1 cellular context compared by ENCODE assay signal in genomic region chr5:188488-189481, GRCh38.
TF ChIP-seq lines count a peak whose summit lies in the region.

No MANE protein-coding gene starts in this region.

TF ChIP-seq in HEK293, 187 proteins besides CTCF, POLR2A, EP300 and RAD21 (continued from another document and continues in another):
- TF ChIP-seq ZNF692 (tag by site-specific recombination; IDR thresholded peaks at IDR 0.05) (peak; percentile 98), PRDM6 (tag by site-specific recombination; IDR thresholded peaks at IDR 0.05) (no peak), ZNF169 (tag by site-specific recombination; IDR thresholded peaks at IDR 0.05) (no peak), ZNF776 (tag by site-specific recombination; IDR thresholded peaks at IDR 0.05; ENCODE audit: borderline replicate concordance) (no peak), ZNF488 (tag by site-specific recombination; IDR thresholded peaks at IDR 0.05) (no peak), ZNF138 (tag by site-specific recombination; IDR thresholded peaks at IDR 0.05; ENCODE audit: borderline replicate concordance) (no peak), ZSCAN30 (tag by site-specific recombination; IDR thresholded peaks at IDR 0.05) (0 out of 2 replicates have a peak, but pooled peaks have one; percentile 35), BCL11B (tag by site-specific recombination; IDR thresholded peaks at IDR 0.05; ENCODE audit: low read depth) (no peak), ZNF555 (tag by site-specific recombination; conservative IDR thresholded peaks at IDR 0.05) (no peak), ZFP37 (tag by site-specific recombination; IDR thresholded peaks at IDR 0.05) (0 out of 2 replicates have a peak, but pooled peaks have one; percentile 51), ZBTB48 (tag by site-specific recombination; IDR thresholded peaks at IDR 0.05) (0 out of 2 replicates have a peak, but pooled peaks have one; percentile 22), ZBTB1 (tag by site-specific recombination; IDR thresholded peaks at IDR 0.05) (no peak), ZNF433 (tag by site-specific recombination; IDR thresholded peaks at IDR 0.05; ENCODE audit: low read depth) (no peak), ZNF610 (tag by site-specific recombination; IDR thresholded peaks at IDR 0.05; ENCODE audit: borderline replicate concordance) (no peak), KLF7 (tag by site-specific recombination; IDR thresholded peaks at IDR 0.05; ENCODE audit: borderline replicate concordance) (peak; percentile 58; the same call in 1 of the 2 replicates), ZNF223 (tag by site-specific recombination; IDR thresholded peaks at IDR 0.05) (no peak), ZNF239 (tag by site-specific recombination; IDR thresholded peaks at IDR 0.05) (no peak), ZNF530 (tag by site-specific recombination; IDR thresholded peaks at IDR 0.05; ENCODE audit: low read depth) (no peak), ZFP69B (tag by site-specific recombination; IDR thresholded peaks at IDR 0.05) (peak; percentile 98), SP7 (tag by site-specific recombination; IDR thresholded peaks at IDR 0.05) (peak; percentile 52; the same call in 1 of the 2 replicates), ZNF157 (tag by site-specific recombination; IDR thresholded peaks at IDR 0.05) (no peak), ZNF600 (tag by site-specific recombination; IDR thresholded peaks at IDR 0.05) (peak; percentile 86), GLI2 (tag by site-specific recombination; IDR thresholded peaks at IDR 0.05; ENCODE audit: borderline replicate concordance, low read depth) (no peak), ZNF747 (tag by site-specific recombination; IDR thresholded peaks at IDR 0.05) (no peak), IKZF3 (tag by site-specific recombination; IDR thresholded peaks at IDR 0.05) (no peak), GLIS1 (tag by site-specific recombination; IDR thresholded peaks at IDR 0.05) (peak; percentile 97), OSR2 (tag by site-specific recombination; IDR thresholded peaks at IDR 0.05) (no peak), ZNF16 (tag by site-specific recombination; IDR thresholded peaks at IDR 0.05; ENCODE audit: low read depth) (no peak), ZNF174 (tag by site-specific recombination; IDR thresholded peaks at IDR 0.05) (no peak), ZNF366 (tag by site-specific recombination; conservative IDR thresholded peaks at IDR 0.05) (no peak), ZNF266 (tag by site-specific recombination; IDR thresholded peaks at IDR 0.05; ENCODE audit: low read depth) (no peak), ZBTB7A (tag by site-specific recombination; IDR thresholded peaks at IDR 0.05; ENCODE audit: low read depth) (no peak), ZNF155 (tag by site-specific recombination; IDR thresholded peaks at IDR 0.05) (no peak), ZNF133 (tag by site-specific recombination; IDR thresholded peaks at IDR 0.05) (no peak), ZNF449 (tag by site-specific recombination; IDR thresholded peaks at IDR 0.05) (no peak), ZNF280D (tag by site-specific recombination; IDR thresholded peaks at IDR 0.05) (no peak)
- TF ChIP-seq, protein P1, sequence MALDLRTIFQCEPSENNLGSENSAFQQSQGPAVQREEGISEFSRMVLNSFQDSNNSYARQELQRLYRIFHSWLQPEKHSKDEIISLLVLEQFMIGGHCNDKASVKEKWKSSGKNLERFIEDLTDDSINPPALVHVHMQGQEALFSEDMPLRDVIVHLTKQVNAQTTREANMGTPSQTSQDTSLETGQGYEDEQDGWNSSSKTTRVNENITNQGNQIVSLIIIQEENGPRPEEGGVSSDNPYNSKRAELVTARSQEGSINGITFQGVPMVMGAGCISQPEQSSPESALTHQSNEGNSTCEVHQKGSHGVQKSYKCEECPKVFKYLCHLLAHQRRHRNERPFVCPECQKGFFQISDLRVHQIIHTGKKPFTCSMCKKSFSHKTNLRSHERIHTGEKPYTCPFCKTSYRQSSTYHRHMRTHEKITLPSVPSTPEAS (tag by site-specific recombination; IDR thresholded peaks at IDR 0.05): no peak
- TF ChIP-seq, protein P2, sequence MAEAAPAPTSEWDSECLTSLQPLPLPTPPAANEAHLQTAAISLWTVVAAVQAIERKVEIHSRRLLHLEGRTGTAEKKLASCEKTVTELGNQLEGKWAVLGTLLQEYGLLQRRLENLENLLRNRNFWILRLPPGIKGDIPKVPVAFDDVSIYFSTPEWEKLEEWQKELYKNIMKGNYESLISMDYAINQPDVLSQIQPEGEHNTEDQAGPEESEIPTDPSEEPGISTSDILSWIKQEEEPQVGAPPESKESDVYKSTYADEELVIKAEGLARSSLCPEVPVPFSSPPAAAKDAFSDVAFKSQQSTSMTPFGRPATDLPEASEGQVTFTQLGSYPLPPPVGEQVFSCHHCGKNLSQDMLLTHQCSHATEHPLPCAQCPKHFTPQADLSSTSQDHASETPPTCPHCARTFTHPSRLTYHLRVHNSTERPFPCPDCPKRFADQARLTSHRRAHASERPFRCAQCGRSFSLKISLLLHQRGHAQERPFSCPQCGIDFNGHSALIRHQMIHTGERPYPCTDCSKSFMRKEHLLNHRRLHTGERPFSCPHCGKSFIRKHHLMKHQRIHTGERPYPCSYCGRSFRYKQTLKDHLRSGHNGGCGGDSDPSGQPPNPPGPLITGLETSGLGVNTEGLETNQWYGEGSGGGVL (tag by site-specific recombination; IDR thresholded peaks at IDR 0.05): no peak
- TF ChIP-seq, protein P3, sequence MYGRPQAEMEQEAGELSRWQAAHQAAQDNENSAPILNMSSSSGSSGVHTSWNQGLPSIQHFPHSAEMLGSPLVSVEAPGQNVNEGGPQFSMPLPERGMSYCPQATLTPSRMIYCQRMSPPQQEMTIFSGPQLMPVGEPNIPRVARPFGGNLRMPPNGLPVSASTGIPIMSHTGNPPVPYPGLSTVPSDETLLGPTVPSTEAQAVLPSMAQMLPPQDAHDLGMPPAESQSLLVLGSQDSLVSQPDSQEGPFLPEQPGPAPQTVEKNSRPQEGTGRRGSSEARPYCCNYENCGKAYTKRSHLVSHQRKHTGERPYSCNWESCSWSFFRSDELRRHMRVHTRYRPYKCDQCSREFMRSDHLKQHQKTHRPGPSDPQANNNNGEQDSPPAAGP (tag by site-specific recombination; IDR thresholded peaks at IDR 0.05): peak; percentile 71; the same call in 1 of the 2 replicates
- TF ChIP-seq, protein P4, sequence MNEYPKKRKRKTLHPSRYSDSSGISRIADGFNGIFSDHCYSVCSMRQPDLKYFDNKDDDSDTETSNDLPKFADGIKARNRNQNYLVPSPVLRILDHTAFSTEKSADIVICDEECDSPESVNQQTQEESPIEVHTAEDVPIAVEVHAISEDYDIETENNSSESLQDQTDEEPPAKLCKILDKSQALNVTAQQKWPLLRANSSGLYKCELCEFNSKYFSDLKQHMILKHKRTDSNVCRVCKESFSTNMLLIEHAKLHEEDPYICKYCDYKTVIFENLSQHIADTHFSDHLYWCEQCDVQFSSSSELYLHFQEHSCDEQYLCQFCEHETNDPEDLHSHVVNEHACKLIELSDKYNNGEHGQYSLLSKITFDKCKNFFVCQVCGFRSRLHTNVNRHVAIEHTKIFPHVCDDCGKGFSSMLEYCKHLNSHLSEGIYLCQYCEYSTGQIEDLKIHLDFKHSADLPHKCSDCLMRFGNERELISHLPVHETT (tag by site-specific recombination; IDR thresholded peaks at IDR 0.05): no peak
- TF ChIP-seq, protein P5, sequence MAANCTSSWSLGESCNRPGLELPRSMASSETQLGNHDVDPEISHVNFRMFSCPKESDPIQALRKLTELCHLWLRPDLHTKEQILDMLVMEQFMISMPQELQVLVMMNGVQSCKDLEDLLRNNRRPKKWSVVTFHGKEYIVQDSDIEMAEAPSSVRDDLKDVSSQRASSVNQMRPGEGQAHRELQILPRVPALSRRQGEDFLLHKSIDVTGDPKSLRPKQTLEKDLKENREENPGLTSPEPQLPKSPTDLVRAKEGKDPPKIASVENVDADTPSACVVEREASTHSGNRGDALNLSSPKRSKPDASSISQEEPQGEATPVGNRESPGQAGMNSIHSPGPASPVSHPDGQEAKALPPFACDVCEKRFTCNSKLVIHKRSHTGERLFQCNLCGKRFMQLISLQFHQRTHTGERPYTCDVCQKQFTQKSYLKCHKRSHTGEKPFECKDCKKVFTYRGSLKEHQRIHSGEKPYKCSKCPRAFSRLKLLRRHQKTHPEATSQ (tag by site-specific recombination; IDR thresholded peaks at IDR 0.05): no peak
- TF ChIP-seq, protein P6, sequence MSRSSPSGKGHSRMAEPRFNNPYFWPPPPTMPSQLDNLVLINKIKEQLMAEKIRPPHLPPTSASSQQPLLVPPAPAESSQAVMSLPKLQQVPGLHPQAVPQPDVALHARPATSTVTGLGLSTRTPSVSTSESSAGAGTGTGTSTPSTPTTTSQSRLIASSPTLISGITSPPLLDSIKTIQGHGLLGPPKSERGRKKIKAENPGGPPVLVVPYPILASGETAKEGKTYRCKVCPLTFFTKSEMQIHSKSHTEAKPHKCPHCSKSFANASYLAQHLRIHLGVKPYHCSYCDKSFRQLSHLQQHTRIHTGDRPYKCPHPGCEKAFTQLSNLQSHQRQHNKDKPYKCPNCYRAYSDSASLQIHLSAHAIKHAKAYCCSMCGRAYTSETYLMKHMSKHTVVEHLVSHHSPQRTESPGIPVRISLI (tag by site-specific recombination; IDR thresholded peaks at IDR 0.05): no peak
